Comparison of ENCODE assay signal across 16 cellular contexts in genomic region chr7:24905996-24906770, GRCh38.
DNase-seq lines count a peak whose midpoint lies in the region; FAIRE-seq and TF ChIP-seq lines count a peak whose summit lies in the region.
"Had no signal": no experiment of that assay in that cellular context is flagged by ENCODE, and none has a peak within 500 bp of the region (broad histone marks: within the 10 kb centered on the region; RNA-seq: fewer than 3 reads in every experiment).

No MANE protein-coding gene starts in this region.

- DNase-seq in activated naive CD4-positive, alpha-beta T cell treated with Interleukin-2 at 50 U/mL for 16 hours: peak; percentile 33
- no peak for DNase-seq in activated naive CD4-positive, alpha-beta T cell treated with anti-CD3 and anti-CD28 coated beads, Interleukin-2, amount 10 ng/mL, durations not matched to agents 7 days and 5 days
- DNase-seq in NCI-H226 (peak; percentile 100), astrocyte (ENCODE audit: low read depth) (no peak), smooth muscle cell (lab: John Stamatoyannopoulos, UW; ENCODE audit: unreplicated experiment) (no peak), dermis blood vessel endothelial cell (no peak), NCI-H82 treated with DMSO at 0.1 percent for 48 hours (lab: John Stamatoyannopoulos, UW; ENCODE audit: unreplicated experiment) (no peak)
- DNase-seq in stimulated activated CD8-positive, alpha-beta memory T cell treated with anti-CD3 and anti-CD28 coated beads, Interleukin-4, amount 100 ng/mL, for 48 hours: no peak
- DNase-seq: activated CD8-positive, alpha-beta memory T cell treated with anti-CD3 and anti-CD28 coated beads, Interleukin-2, amount 50 U/mL, for 4 hours; dorsolateral prefrontal cortex; foreskin melanocyte; islet precursor cell; NCI-H1417 treated with DMSO at 0.1 percent for 48 hours; NCI-H510A treated with DMSO at 0.1 percent for 48 hours; stomach had no signal

- H3K9me3 Mint-ChIP-seq in activated naive CD4-positive, alpha-beta T cell treated with anti-CD3 and anti-CD28 coated beads, Interleukin-2, amount 10 ng/mL, durations not matched to agents 7 days and 5 days: no peaks in the 10 kb centered on the region
- H3K9me3 Mint-ChIP-seq in astrocyte (ENCODE audit: unreplicated experiment): no peaks in the 10 kb centered on the region

- H3K27ac ChIP-seq in astrocyte (ENCODE audit: low read depth, low read length): peak overlapping the region; percentile 67
- peak overlapping the region; percentile 46 for H3K27ac ChIP-seq in smooth muscle cell (ENCODE audit: low read depth)
- H3K27ac ChIP-seq: dorsolateral prefrontal cortex, prostate gland had no signal

- no peaks in the 10 kb centered on the region for H3K27me3 Mint-ChIP-seq in activated naive CD4-positive, alpha-beta T cell treated with anti-CD3 and anti-CD28 coated beads, Interleukin-2, amount 10 ng/mL, durations not matched to agents 7 days and 5 days
- H3K27me3 Mint-ChIP-seq in astrocyte (ENCODE audit: low read depth, unreplicated experiment): no peaks in the 10 kb centered on the region

- H3F3A ChIP-seq in smooth muscle cell (ENCODE audit: low read depth): peaks cover 7% of the 10 kb centered on the region

- no peak for FAIRE-seq in astrocyte (lab: Jason Lieb, UNC)

- H3K4me1 ChIP-seq in astrocyte (ENCODE audit: insufficient read depth, low read length) (peaks cover 39% of the 10 kb centered on the region), smooth muscle cell (ENCODE audit: low read depth) (no peaks in the 10 kb centered on the region)
- H3K4me1 ChIP-seq: prostate gland had no signal

- H3K4me2 ChIP-seq in astrocyte (ENCODE audit: low read length) (peak overlapping the region; percentile 82), smooth muscle cell (no peak overlapping the region)

- no peak overlapping the region for H3K27ac Mint-ChIP-seq in activated naive CD4-positive, alpha-beta T cell treated with anti-CD3 and anti-CD28 coated beads, Interleukin-2, amount 10 ng/mL, durations not matched to agents 7 days and 5 days
- H3K27ac Mint-ChIP-seq in astrocyte (ENCODE audit: unreplicated experiment): no peak overlapping the region

- H3K9me3 ChIP-seq in astrocyte (ENCODE audit: insufficient read depth, low read depth, low read length): no peaks in the 10 kb centered on the region
- no peaks in the 10 kb centered on the region for H3K9me3 ChIP-seq in smooth muscle cell (replicated peaks; ENCODE audit: low read depth)
- H3K9me3 ChIP-seq: prostate gland, stomach had no signal

- H3K36me3 ChIP-seq in astrocyte (ENCODE audit: insufficient read depth, low read length) (no peaks in the 10 kb centered on the region), smooth muscle cell (ENCODE audit: low read depth) (no peaks in the 10 kb centered on the region)
- H3K36me3 ChIP-seq: prostate gland, stomach had no signal

- H3K36me3 Mint-ChIP-seq in activated naive CD4-positive, alpha-beta T cell treated with anti-CD3 and anti-CD28 coated beads, Interleukin-2, amount 10 ng/mL, durations not matched to agents 7 days and 5 days: peaks cover 29% of the 10 kb centered on the region
- H3K36me3 Mint-ChIP-seq in astrocyte (ENCODE audit: low read depth, unreplicated experiment): peaks cover 13% of the 10 kb centered on the region

- H3K27me3 ChIP-seq in astrocyte (ENCODE audit: insufficient read depth, low read length) (no peaks in the 10 kb centered on the region), smooth muscle cell (ENCODE audit: low read depth) (peaks cover 4% of the 10 kb centered on the region)
- H3K27me3 ChIP-seq: dorsolateral prefrontal cortex, stomach had no signal

- peak overlapping the region; percentile 62 for H3K9ac ChIP-seq in astrocyte (ENCODE audit: low read length)
- no peak overlapping the region for H3K9ac ChIP-seq in smooth muscle cell (ENCODE audit: low read depth)

- 94% methylated on average over 4 of the region's 4 CpGs for WGBS in smooth muscle cell (ENCODE audit: low lambda C conversion rate)

- H3K4me1 Mint-ChIP-seq in activated naive CD4-positive, alpha-beta T cell treated with anti-CD3 and anti-CD28 coated beads, Interleukin-2, amount 10 ng/mL, durations not matched to agents 7 days and 5 days: peaks cover 41% of the 10 kb centered on the region
- peaks cover 20% of the 10 kb centered on the region for H3K4me1 Mint-ChIP-seq in astrocyte (ENCODE audit: low read depth, unreplicated experiment)

- H3K79me2 ChIP-seq in astrocyte (ENCODE audit: insufficient read depth, low read length) (peaks cover 77% of the 10 kb centered on the region), smooth muscle cell (ENCODE audit: low read depth) (no peaks in the 10 kb centered on the region)

- CTCF ChIA-PET in activated naive CD4-positive, alpha-beta T cell treated with anti-CD3 and anti-CD28 coated beads, Interleukin-2, amount 10 ng/mL, durations not matched to agents 7 days and 5 days (lab: Charles Lee): interaction anchor here (1.1 kb wide), 1 partner anchor 73 kb away, joined by 4 read pairs; no protein-coding TSS in a partner anchor

- H2AFZ ChIP-seq in astrocyte (ENCODE audit: low read depth, low read length) (no peak overlapping the region), smooth muscle cell (ENCODE audit: low read depth) (no peak overlapping the region)

- TF ChIP-seq CTCF in astrocyte (IDR thresholded peaks at IDR 0.05; ENCODE audit: insufficient read depth, low read depth, low read length) (no peak), smooth muscle cell (IDR thresholded peaks at IDR 0.05; ENCODE audit: borderline replicate concordance, insufficient read depth, poor library complexity, severe bottlenecking) (no peak)

- H4K20me1 ChIP-seq in astrocyte (ENCODE audit: insufficient read depth, low read length) (peaks cover 21% of the 10 kb centered on the region), smooth muscle cell (ENCODE audit: low read depth) (peaks cover 23% of the 10 kb centered on the region)

- H3K4me3 ChIP-seq in astrocyte (ENCODE audit: insufficient read depth, low read depth, low read length): no peak overlapping the region
- no peak overlapping the region for H3K4me3 ChIP-seq in smooth muscle cell
- H3K4me3 ChIP-seq: dorsolateral prefrontal cortex, prostate gland, stomach had no signal

- H3K4me3 Mint-ChIP-seq in activated naive CD4-positive, alpha-beta T cell treated with anti-CD3 and anti-CD28 coated beads, Interleukin-2, amount 10 ng/mL, durations not matched to agents 7 days and 5 days: no peak overlapping the region
- no peak overlapping the region for H3K4me3 Mint-ChIP-seq in astrocyte (ENCODE audit: unreplicated experiment)

Comparison
In these comparisons a context has a peak if more than half of its experiments do, and no peak if none do; other contexts are left out.
1. DNase-seq: peak in activated naive CD4-positive, alpha-beta T cell treated with Interleukin-2 at 50 U/mL for 16 hours (single experiment) and NCI-H226 (single experiment); none in activated naive CD4-positive, alpha-beta T cell treated with anti-CD3 and anti-CD28 coated beads, Interleukin-2, amount 10 ng/mL, durations not matched to agents 7 days and 5 days (single experiment), astrocyte (single experiment), smooth muscle cell (single experiment), stimulated activated CD8-positive, alpha-beta memory T cell treated with anti-CD3 and anti-CD28 coated beads, Interleukin-4, amount 100 ng/mL, for 48 hours (single experiment), dermis blood vessel endothelial cell (single experiment) and NCI-H82 treated with DMSO at 0.1 percent for 48 hours (single experiment).